Comparison of ENCODE assay signal across 8 cellular contexts in genomic region chr2:88739985-88740600, GRCh38. TPM values are rescaled to one million over a fixed set of nuclear protein-coding genes. Genes with fewer than 3 reads are reported as not detected.
DNase-seq lines count a peak whose midpoint lies in the region; ATAC-seq and TF ChIP-seq lines count a peak whose summit lies in the region.

No MANE protein-coding gene starts in this region.

- peak; percentile 76 for ATAC-seq in GM19025 (IDR thresholded peaks at IDR 0.05; ENCODE audit: low read depth, unreplicated experiment)
- peak; percentile 93 for ATAC-seq in HG03342 (IDR thresholded peaks at IDR 0.05; ENCODE audit: unreplicated experiment)
- ATAC-seq in activated CD8-positive, alpha-beta T cell treated with anti-CD3 and anti-CD28 coated beads for 36 hours, result peak; percentile 93
- peak; percentile 80 for ATAC-seq in effector memory CD8-positive, alpha-beta T cell (replicated peaks)

- DNase-seq in CD14-positive monocyte (ENCODE audit: low spot score) (peak; percentile 58), NCI-H774 (lab: John Stamatoyannopoulos, UW) (peak; percentile 54), middle frontal gyrus (ENCODE audit: extremely low spot score, low spot score) (peak; percentile 53)
- DNase-seq in activated CD8-positive, alpha-beta T cell treated with anti-CD3 and anti-CD28 coated beads for 36 hours, result peak; percentile 81
- peak; percentile 60 to 70 (median 61) for DNase-seq in effector memory CD8-positive, alpha-beta T cell
- peak; percentile 34 to 55 for DNase-seq in stimulated activated CD8-positive, alpha-beta memory T cell treated with anti-CD3 and anti-CD28 coated beads, Interleukin-7, amount 100 ng/mL, for 1 hour (ENCODE audit: low read depth in 2 of 2)

- no peak overlapping the region for H3K27ac Mint-ChIP-seq in CD14-positive monocyte
- H3K27ac Mint-ChIP-seq in activated CD8-positive, alpha-beta T cell treated with anti-CD3 and anti-CD28 coated beads for 36 hours, result no peak overlapping the region
- H3K27ac Mint-ChIP-seq in effector memory CD8-positive, alpha-beta T cell, result peak overlapping the region in 1 of 2 donors; percentile 59

- CTCF ChIA-PET in activated CD8-positive, alpha-beta T cell treated with anti-CD3 and anti-CD28 coated beads for 36 hours (lab: Charles Lee), result interaction anchor here (0.6 to 5.4 kb wide), 17 partner anchors 8 to 189 kb away, joined by 3 to 62 read pairs (median 3); no protein-coding TSS in a partner anchor

- POLR2A ChIA-PET in activated CD8-positive, alpha-beta T cell treated with anti-CD3 and anti-CD28 coated beads for 36 hours (lab: Charles Lee), result no interaction called here

- peaks cover 0 to 2% (median 0%) of the 10 kb centered on the region in 3 donors for H3K27me3 Mint-ChIP-seq in CD14-positive monocyte (ENCODE audit: low read depth in 3 of 3)
- H3K27me3 Mint-ChIP-seq in activated CD8-positive, alpha-beta T cell treated with anti-CD3 and anti-CD28 coated beads for 36 hours, result no peaks in the 10 kb centered on the region
- H3K27me3 Mint-ChIP-seq in effector memory CD8-positive, alpha-beta T cell, result no peaks in the 10 kb centered on the region

- intact Hi-C loops in CD14-positive monocyte (cut with micrococcal nuclease), result no loop called here
- intact Hi-C loops in activated CD8-positive, alpha-beta T cell treated with anti-CD3 and anti-CD28 coated beads for 36 hours (cut with micrococcal nuclease), result no loop called here

- H3K4me3 Mint-ChIP-seq in CD14-positive monocyte, result no peak overlapping the region
- no peak overlapping the region for H3K4me3 Mint-ChIP-seq in activated CD8-positive, alpha-beta T cell treated with anti-CD3 and anti-CD28 coated beads for 36 hours
- no peak overlapping the region for H3K4me3 Mint-ChIP-seq in effector memory CD8-positive, alpha-beta T cell

- H3K9me3 Mint-ChIP-seq in CD14-positive monocyte, result peaks cover 6 to 12% (median 11%) of the 10 kb centered on the region in 7 donors
- peaks cover 14% of the 10 kb centered on the region for H3K9me3 Mint-ChIP-seq in activated CD8-positive, alpha-beta T cell treated with anti-CD3 and anti-CD28 coated beads for 36 hours
- H3K9me3 Mint-ChIP-seq in effector memory CD8-positive, alpha-beta T cell, result peaks cover 0 to 4% of the 10 kb centered on the region in 2 donors

- TF ChIP-seq CTCF in CD14-positive monocyte (IDR thresholded peaks at IDR 0.05), result peak; percentile 94
- peak; percentile 94 for TF ChIP-seq CTCF in activated CD8-positive, alpha-beta T cell treated with anti-CD3 and anti-CD28 coated beads for 36 hours (IDR thresholded peaks at IDR 0.05)

- H3K4me1 Mint-ChIP-seq in CD14-positive monocyte, result no peaks in the 10 kb centered on the region
- H3K4me1 Mint-ChIP-seq in activated CD8-positive, alpha-beta T cell treated with anti-CD3 and anti-CD28 coated beads for 36 hours (ENCODE audit: low read depth), result peaks cover 25% of the 10 kb centered on the region
- H3K4me1 Mint-ChIP-seq in effector memory CD8-positive, alpha-beta T cell (ENCODE audit: low read depth in 2 of 2), result peaks cover 14 to 15% of the 10 kb centered on the region in 2 donors

- peaks cover 80 to 82% of the 10 kb centered on the region in 2 donors for H3K36me3 Mint-ChIP-seq in CD14-positive monocyte
- peaks cover 58% of the 10 kb centered on the region for H3K36me3 Mint-ChIP-seq in activated CD8-positive, alpha-beta T cell treated with anti-CD3 and anti-CD28 coated beads for 36 hours (ENCODE audit: low read depth)
- H3K36me3 Mint-ChIP-seq in effector memory CD8-positive, alpha-beta T cell (ENCODE audit: insufficient read depth), result peaks cover 43% of the 10 kb centered on the region

RNA-seq across cellular contexts. Expression of gene RPIA, which starts 48.6 kb away (rescaled TPM):
- 10 to 100 TPM; 17.9 to 23.1 TPM for polyA plus RNA-seq in CD14-positive monocyte
- 10 to 100 TPM; 79.4 to 81.0 TPM for total RNA-seq in activated CD8-positive, alpha-beta T cell treated with anti-CD3 and anti-CD28 coated beads for 36 hours

Comparison
In these comparisons a context has a peak if more than half of its experiments do, and no peak if none do; other contexts are left out.
1. Peak in every context shown above with its lines: DNase-seq and ATAC-seq.